In the genomic region with DNA sequence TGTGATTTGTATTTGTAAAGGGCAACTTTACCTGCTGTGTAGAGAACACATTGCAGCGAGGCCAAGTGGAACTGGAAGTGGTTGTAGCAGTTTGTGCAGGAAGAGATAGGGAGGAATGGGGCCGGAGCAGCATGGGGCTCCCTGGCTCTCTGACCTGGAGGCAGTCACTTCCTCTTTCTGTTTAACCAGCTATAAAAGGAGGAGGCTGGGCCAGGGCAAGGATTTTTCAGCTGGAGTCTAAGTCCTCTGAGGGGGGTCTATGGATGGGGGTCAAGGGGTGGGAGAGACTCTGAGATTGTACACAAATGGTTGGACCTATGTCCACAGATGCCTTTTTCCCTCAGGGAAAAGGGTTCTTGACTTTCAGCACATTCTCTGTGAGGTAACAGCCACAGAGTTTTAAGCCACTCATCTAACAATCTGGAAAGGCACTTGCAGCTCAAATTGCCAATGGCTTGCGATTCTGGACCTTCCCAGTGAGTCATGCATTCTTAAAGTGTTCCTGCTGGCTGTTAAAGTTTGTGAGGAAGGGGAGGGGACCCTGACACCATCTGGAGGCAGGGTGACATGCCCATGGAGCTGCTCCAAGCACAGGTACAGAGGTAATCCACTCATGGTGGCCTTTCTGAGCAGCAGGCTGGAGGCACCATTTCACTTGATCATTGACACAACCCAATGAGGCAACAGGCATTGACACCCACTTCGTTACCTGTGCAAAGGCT, we compare ENCODE assay signal across 16 cellular contexts.
DNase-seq lines count a peak whose midpoint lies in the region; ATAC-seq and TF ChIP-seq lines count a peak whose summit lies in the region.
"Had no signal": no experiment of that assay in that cellular context is flagged by ENCODE, and none has a peak within 500 bp of the region (broad histone marks: within the 10 kb centered on the region; RNA-seq: fewer than 3 reads in every experiment).

No MANE protein-coding gene starts in this region.

- no peaks in the 10 kb centered on the region for H3K9me3 Mint-ChIP-seq in WTC11
- H3K9me3 Mint-ChIP-seq in naive thymus-derived CD4-positive, alpha-beta T cell: peaks cover 0 to 4% (median 0%) of the 10 kb centered on the region in 11 donors
- H3K9me3 Mint-ChIP-seq: activated T-helper 1 cell treated with anti-CD3 and anti-CD28 coated beads, Interleukin-12 subunit alpha, Interleukin-12 subunit beta, Interleukin-2, Interleukin-4 antibody, amounts not matched to agents 30 ng/mL and 10 ng/mL and 1 ng/mL, durations not matched to agents 14 hours and 24 hours and 36 hours; IgD-negative memory B cell had no signal

- H3K27me3 Mint-ChIP-seq in WTC11 (ENCODE audit: low read depth): no peaks in the 10 kb centered on the region
- peaks cover 0 to 5% (median 0%) of the 10 kb centered on the region in 5 donors for H3K27me3 Mint-ChIP-seq in naive thymus-derived CD4-positive, alpha-beta T cell
- H3K27me3 Mint-ChIP-seq: brain had no signal

- H3K36me3 Mint-ChIP-seq in WTC11: no peaks in the 10 kb centered on the region
- H3K36me3 Mint-ChIP-seq in naive thymus-derived CD4-positive, alpha-beta T cell: no peaks in the 10 kb centered on the region
- H3K36me3 Mint-ChIP-seq: brain, IgD-negative memory B cell had no signal

- no peak overlapping the region for H3K4me3 Mint-ChIP-seq in WTC11
- no peak overlapping the region for H3K4me3 Mint-ChIP-seq in naive thymus-derived CD4-positive, alpha-beta T cell
- H3K4me3 Mint-ChIP-seq: activated T-helper 1 cell treated with anti-CD3 and anti-CD28 coated beads, Interleukin-12 subunit alpha, Interleukin-12 subunit beta, Interleukin-2, Interleukin-4 antibody, amounts not matched to agents 30 ng/mL and 10 ng/mL and 1 ng/mL, durations not matched to agents 14 hours and 24 hours and 36 hours; brain had no signal

- H3K9ac ChIP-seq in HUES6 (ENCODE audit: low read length): peak overlapping the region; percentile 51

- CTCF ChIA-PET in WTC11 (lab: Charles Lee): interaction anchor here (0.6 to 1.5 kb wide), 6 partner anchors 9 to 379 kb away, joined by 3 to 7 read pairs (median 4); a partner anchor contains a TSS
- CTCF ChIA-PET in naive thymus-derived CD4-positive, alpha-beta T cell (lab: Charles Lee): no interaction called here

- no peaks in the 10 kb centered on the region for H3K27me3 ChIP-seq in HUES6 (ENCODE audit: control insufficient read depth, insufficient read depth, low read length)
- H3K27me3 ChIP-seq in naive thymus-derived CD4-positive, alpha-beta T cell (ENCODE audit: control insufficient read depth in 2 of 2, insufficient read depth in 2 of 2, low read length in 2 of 2): no peaks in the 10 kb centered on the region

- no peak overlapping the region for H3K4me3 ChIP-seq in HUES6 (ENCODE audit: low read depth, low read length)
- H3K4me3 ChIP-seq in naive thymus-derived CD4-positive, alpha-beta T cell (ENCODE audit: low read length): no peak overlapping the region

- peak; percentile 23; the same call in 1 of the 2 replicates for ATAC-seq in WTC11
- ATAC-seq in naive thymus-derived CD4-positive, alpha-beta T cell: peak; percentile 39
- ATAC-seq: activated CD4-positive, CD25-positive, alpha-beta regulatory T cell treated with anti-CD3 and anti-CD28 coated beads, Interleukin-2, amount 50 U/mL, for 24 hours; right cardiac atrium had no signal

- H3K4me1 Mint-ChIP-seq in WTC11: peaks cover 21% of the 10 kb centered on the region
- H3K4me1 Mint-ChIP-seq in naive thymus-derived CD4-positive, alpha-beta T cell: peaks cover 0 to 5% (median 0%) of the 10 kb centered on the region in 7 donors

- H3K27ac ChIP-seq in HUES6 (ENCODE audit: low read depth, low read length): no peak overlapping the region; the same call in 1 of the 2 replicates
- H3K27ac ChIP-seq in naive thymus-derived CD4-positive, alpha-beta T cell (ENCODE audit: low read depth, low read length): no peak overlapping the region

- no peaks in the 10 kb centered on the region for H3K9me3 ChIP-seq in HUES6 (ENCODE audit: control insufficient read depth, insufficient read depth, low read depth, low read length)
- H3K9me3 ChIP-seq in naive thymus-derived CD4-positive, alpha-beta T cell (ENCODE audit: control insufficient read depth in 2 of 3, low read length in 3 of 3): no peaks in the 10 kb centered on the region

- intact Hi-C loops in naive thymus-derived CD4-positive, alpha-beta T cell (cut with micrococcal nuclease): no loop called here
- intact Hi-C loops in cardiac septum (cut with DNase I): no loop called here

- H3K4me1 ChIP-seq in HUES6 (ENCODE audit: control insufficient read depth, insufficient read depth, low read length): peaks cover 18% of the 10 kb centered on the region; the same call in 1 of the 2 replicates
- H3K4me1 ChIP-seq in naive thymus-derived CD4-positive, alpha-beta T cell (ENCODE audit: control insufficient read depth in 2 of 2, insufficient read depth in 2 of 2, low read length in 2 of 2): no peaks in the 10 kb centered on the region

- TF ChIP-seq CTCF in WTC11 (IDR thresholded peaks at IDR 0.05): no peak

- POLR2A ChIA-PET in WTC11 (lab: Charles Lee): no interaction called here
- POLR2A ChIA-PET in naive thymus-derived CD4-positive, alpha-beta T cell (lab: Charles Lee): no interaction called here

- peak; percentile 68 for DNase-seq in ELF-1 (ENCODE audit: low read depth, low spot score)
- DNase-seq in WTC11 (ENCODE audit: low spot score): no peak
- no peak for DNase-seq in naive thymus-derived CD4-positive, alpha-beta T cell
- no peak for DNase-seq in cortex of kidney (lab: John Stamatoyannopoulos, UW)
- DNase-seq in NCI-H146 (lab: John Stamatoyannopoulos, UW): no peak
- no peak for DNase-seq in NCI-H2196 treated with DMSO at 0.1 percent for 48 hours (lab: John Stamatoyannopoulos, UW; ENCODE audit: unreplicated experiment)
- DNase-seq in cardiac septum (ENCODE audit: low spot score): no peak
- DNase-seq: AML-193, GOT3, NCI-H226, right cardiac atrium had no signal

- H3K27ac Mint-ChIP-seq in WTC11: no peak overlapping the region
- H3K27ac Mint-ChIP-seq in naive thymus-derived CD4-positive, alpha-beta T cell: no peak overlapping the region
- H3K27ac Mint-ChIP-seq: activated T-helper 1 cell treated with anti-CD3 and anti-CD28 coated beads, Interleukin-12 subunit alpha, Interleukin-12 subunit beta, Interleukin-2, Interleukin-4 antibody, amounts not matched to agents 30 ng/mL and 10 ng/mL and 1 ng/mL, durations not matched to agents 14 hours and 24 hours and 36 hours; IgD-negative memory B cell had no signal

- H3K36me3 ChIP-seq in HUES6 (ENCODE audit: control insufficient read depth, insufficient read depth, low read length): no peaks in the 10 kb centered on the region
- H3K36me3 ChIP-seq in naive thymus-derived CD4-positive, alpha-beta T cell (ENCODE audit: control insufficient read depth in 2 of 3, insufficient read depth in 3 of 3, low read length in 3 of 3): no peaks in the 10 kb centered on the region

TF ChIP-seq in WTC11, 78 proteins besides CTCF, POLR2A, EP300 and RAD21 (continues in another document):
- TF ChIP-seq, protein P1, sequence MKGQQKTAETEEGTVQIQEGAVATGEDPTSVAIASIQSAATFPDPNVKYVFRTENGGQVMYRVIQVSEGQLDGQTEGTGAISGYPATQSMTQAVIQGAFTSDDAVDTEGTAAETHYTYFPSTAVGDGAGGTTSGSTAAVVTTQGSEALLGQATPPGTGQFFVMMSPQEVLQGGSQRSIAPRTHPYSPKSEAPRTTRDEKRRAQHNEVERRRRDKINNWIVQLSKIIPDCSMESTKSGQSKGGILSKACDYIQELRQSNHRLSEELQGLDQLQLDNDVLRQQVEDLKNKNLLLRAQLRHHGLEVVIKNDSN (CRISPR knock-in tag; IDR thresholded peaks at IDR 0.05): no peak
- TF ChIP-seq, protein P2, sequence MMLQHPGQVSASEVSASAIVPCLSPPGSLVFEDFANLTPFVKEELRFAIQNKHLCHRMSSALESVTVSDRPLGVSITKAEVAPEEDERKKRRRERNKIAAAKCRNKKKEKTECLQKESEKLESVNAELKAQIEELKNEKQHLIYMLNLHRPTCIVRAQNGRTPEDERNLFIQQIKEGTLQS (CRISPR knock-in tag; conservative IDR thresholded peaks at IDR 0.05): no peak
- TF ChIP-seq, protein P3, sequence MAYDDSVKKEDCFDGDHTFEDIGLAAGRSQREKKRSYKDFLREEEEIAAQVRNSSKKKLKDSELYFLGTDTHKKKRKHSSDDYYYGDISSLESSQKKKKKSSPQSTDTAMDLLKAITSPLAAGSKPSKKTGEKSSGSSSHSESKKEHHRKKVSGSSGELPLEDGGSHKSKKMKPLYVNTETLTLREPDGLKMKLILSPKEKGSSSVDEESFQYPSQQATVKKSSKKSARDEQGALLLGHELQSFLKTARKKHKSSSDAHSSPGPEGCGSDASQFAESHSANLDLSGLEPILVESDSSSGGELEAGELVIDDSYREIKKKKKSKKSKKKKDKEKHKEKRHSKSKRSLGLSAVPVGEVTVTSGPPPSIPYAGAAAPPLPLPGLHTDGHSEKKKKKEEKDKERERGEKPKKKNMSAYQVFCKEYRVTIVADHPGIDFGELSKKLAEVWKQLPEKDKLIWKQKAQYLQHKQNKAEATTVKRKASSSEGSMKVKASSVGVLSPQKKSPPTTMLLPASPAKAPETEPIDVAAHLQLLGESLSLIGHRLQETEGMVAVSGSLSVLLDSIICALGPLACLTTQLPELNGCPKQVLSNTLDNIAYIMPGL (CRISPR knock-in tag; IDR thresholded peaks at IDR 0.05): no peak
- TF ChIP-seq, protein P4, sequence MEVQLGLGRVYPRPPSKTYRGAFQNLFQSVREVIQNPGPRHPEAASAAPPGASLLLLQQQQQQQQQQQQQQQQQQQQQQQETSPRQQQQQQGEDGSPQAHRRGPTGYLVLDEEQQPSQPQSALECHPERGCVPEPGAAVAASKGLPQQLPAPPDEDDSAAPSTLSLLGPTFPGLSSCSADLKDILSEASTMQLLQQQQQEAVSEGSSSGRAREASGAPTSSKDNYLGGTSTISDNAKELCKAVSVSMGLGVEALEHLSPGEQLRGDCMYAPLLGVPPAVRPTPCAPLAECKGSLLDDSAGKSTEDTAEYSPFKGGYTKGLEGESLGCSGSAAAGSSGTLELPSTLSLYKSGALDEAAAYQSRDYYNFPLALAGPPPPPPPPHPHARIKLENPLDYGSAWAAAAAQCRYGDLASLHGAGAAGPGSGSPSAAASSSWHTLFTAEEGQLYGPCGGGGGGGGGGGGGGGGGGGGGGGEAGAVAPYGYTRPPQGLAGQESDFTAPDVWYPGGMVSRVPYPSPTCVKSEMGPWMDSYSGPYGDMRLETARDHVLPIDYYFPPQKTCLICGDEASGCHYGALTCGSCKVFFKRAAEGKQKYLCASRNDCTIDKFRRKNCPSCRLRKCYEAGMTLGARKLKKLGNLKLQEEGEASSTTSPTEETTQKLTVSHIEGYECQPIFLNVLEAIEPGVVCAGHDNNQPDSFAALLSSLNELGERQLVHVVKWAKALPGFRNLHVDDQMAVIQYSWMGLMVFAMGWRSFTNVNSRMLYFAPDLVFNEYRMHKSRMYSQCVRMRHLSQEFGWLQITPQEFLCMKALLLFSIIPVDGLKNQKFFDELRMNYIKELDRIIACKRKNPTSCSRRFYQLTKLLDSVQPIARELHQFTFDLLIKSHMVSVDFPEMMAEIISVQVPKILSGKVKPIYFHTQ (CRISPR knock-in tag; IDR thresholded peaks at IDR 0.05): no peak
- TF ChIP-seq MYBL2 (CRISPR knock-in tag; IDR thresholded peaks at IDR 0.05): no peak
